ENCODE assay signal across 26 cellular contexts in genomic region chr20:35196313-35196712, GRCh38.
"Had no signal": no experiment of that assay in that cellular context is flagged by ENCODE, and none has a peak within 500 bp of the region (broad histone marks: within the 10 kb centered on the region; RNA-seq: fewer than 3 reads in every experiment).

No MANE protein-coding gene starts in this region.

- H3K27me3 ChIP-seq: adrenal gland, brain microvascular endothelial cell, gastroesophageal sphincter, hepatocyte had no signal

- H3K79me2 ChIP-seq: hepatocyte had no signal

- H3K4me3 ChIP-seq: adrenal gland, gastroesophageal sphincter, hepatocyte, left ventricle myocardium inferior, lung, mucosa of descending colon, skin epidermis, thoracic aorta had no signal

- H2AFZ ChIP-seq: hepatocyte had no signal

- H3K27ac ChIP-seq: adrenal gland, brain microvascular endothelial cell, gastroesophageal sphincter, hepatocyte, left ventricle myocardium inferior, skin epidermis, thoracic aorta had no signal

- H3K4me2 ChIP-seq: hepatocyte had no signal

- H3K36me3 ChIP-seq: adrenal gland, brain microvascular endothelial cell, thoracic aorta had no signal

- ATAC-seq: gastroesophageal sphincter; mucosa of descending colon; sciatic nerve; stimulated activated effector memory CD8-positive, alpha-beta T cell treated with anti-CD3 and anti-CD28 coated beads, Interleukin-12 subunit alpha, Interleukin-12 subunit beta, amount 100 ng/mL, for 72 hours; T-helper 17 cell had no signal

- FAIRE-seq: astrocyte, endothelial cell of umbilical vein, urothelium cell line had no signal

- DNase-seq: activated CD4-positive, alpha-beta T cell treated with anti-CD3 and anti-CD28 coated beads for 4 hours; activated CD4-positive, alpha-beta T cell treated with anti-CD3 and anti-CD28 coated beads, Interleukin-2, amount 50 U/mL, for 48 hours; activated CD4-positive, CD25-positive, alpha-beta regulatory T cell; activated CD8-positive, alpha-beta memory T cell treated with anti-CD3 and anti-CD28 coated beads for 24 hours; activated effector memory CD4-positive, alpha-beta T cell treated with Interleukin-2 at 50 U/mL for 16 hours; activated naive CD4-positive, alpha-beta T cell treated with Interleukin-2 at 50 U/mL for 16 hours; adrenal gland; brain microvascular endothelial cell; caudate nucleus; islet precursor cell; left ventricle myocardium inferior; mucosa of descending colon; stimulated activated CD4-positive, alpha-beta T cell treated with anti-CD3 and anti-CD28 coated beads, Interleukin-4, amount 100 ng/mL, for 24 hours; T-helper 17 cell; T1000; trophoblast cell had no signal
